In genomic region chr20:55232647-55233046, GRCh38 we compare ENCODE assay signal across 30 cellular contexts.
"Had no signal": no experiment of that assay in that cellular context is flagged by ENCODE, and none has a peak within 500 bp of the region (broad histone marks: within the 10 kb centered on the region; RNA-seq: fewer than 3 reads in every experiment).

No MANE protein-coding gene starts in this region.

- H3K4me3 ChIP-seq: gastrocnemius medialis, heart left ventricle had no signal

- H3K27me3 ChIP-seq: brain microvascular endothelial cell, gastrocnemius medialis, heart left ventricle had no signal

- ATAC-seq: activated CD4-positive, CD25-positive, alpha-beta regulatory T cell treated with anti-CD3 and anti-CD28 coated beads, Interleukin-2, amount 50 U/mL, for 24 hours; activated CD8-positive, alpha-beta T cell treated with anti-CD3 and anti-CD28 coated beads for 36 hours; activated T-cell treated with anti-CD3 and anti-CD28 coated beads, Interleukin-2, amount 50 U/mL, for 4 hours; activated T-helper 17 cell treated with anti-CD3 and anti-CD28 coated beads, Interleukin-2, amount 50 U/mL, for 72 hours; effector memory CD8-positive, alpha-beta T cell; gastrocnemius medialis; heart left ventricle had no signal

- DNase-seq: activated B cell treated with CpG ODN at 0.5 μM for 24 hours; activated CD4-positive, alpha-beta T cell treated with anti-CD3 and anti-CD28 coated beads for 48 hours; activated CD4-positive, alpha-beta T cell treated with anti-CD3 and anti-CD28 coated beads, Interleukin-2, amount 50 U/mL, for 1 hour; activated CD4-positive, alpha-beta T cell treated with anti-CD3 and anti-CD28 coated beads, Interleukin-2, amount 50 U/mL, for 48 hours; activated CD8-positive, alpha-beta memory T cell treated with anti-CD3 and anti-CD28 coated beads for 24 hours; activated CD8-positive, alpha-beta T cell treated with anti-CD3 and anti-CD28 coated beads for 36 hours; activated effector memory CD4-positive, alpha-beta T cell treated with Interleukin-2 at 50 U/mL for 16 hours; activated gamma-delta T cell treated with Interleukin-2 at 50 U/mL for 16 hours; activated naive CD4-positive, alpha-beta T cell treated with anti-CD3 and anti-CD28 coated beads, Interleukin-2, amount 50 U/mL, for 16 hours; activated naive CD4-positive, alpha-beta T cell treated with Interleukin-2 at 50 U/mL for 16 hours; activated T-cell treated with anti-CD3 and anti-CD28 coated beads, Interleukin-2, amount 50 U/mL, for 4 hours; amniotic stem cell; anterior cingulate cortex; brain microvascular endothelial cell; caudate nucleus; cortex of kidney; dermis blood vessel endothelial cell; effector CD4-positive, alpha-beta T cell; effector memory CD8-positive, alpha-beta T cell; foreskin fibroblast; gastrocnemius medialis; glutamatergic neuron; heart left ventricle; T-helper 9 cell; WERI-Rb-1 had no signal

- H3K4me1 ChIP-seq: gastrocnemius medialis, heart left ventricle had no signal

- H3K36me3 ChIP-seq: brain microvascular endothelial cell, gastrocnemius medialis, heart left ventricle, WERI-Rb-1 had no signal

- FAIRE-seq: astrocyte, colon had no signal

- H3K27ac ChIP-seq: brain microvascular endothelial cell, epithelial cell of prostate, gastrocnemius medialis, heart left ventricle, WERI-Rb-1 had no signal

- H3K9me3 ChIP-seq: gastrocnemius medialis had no signal
